Comparison of ENCODE assay signal across 24 cellular contexts in the genomic region with DNA sequence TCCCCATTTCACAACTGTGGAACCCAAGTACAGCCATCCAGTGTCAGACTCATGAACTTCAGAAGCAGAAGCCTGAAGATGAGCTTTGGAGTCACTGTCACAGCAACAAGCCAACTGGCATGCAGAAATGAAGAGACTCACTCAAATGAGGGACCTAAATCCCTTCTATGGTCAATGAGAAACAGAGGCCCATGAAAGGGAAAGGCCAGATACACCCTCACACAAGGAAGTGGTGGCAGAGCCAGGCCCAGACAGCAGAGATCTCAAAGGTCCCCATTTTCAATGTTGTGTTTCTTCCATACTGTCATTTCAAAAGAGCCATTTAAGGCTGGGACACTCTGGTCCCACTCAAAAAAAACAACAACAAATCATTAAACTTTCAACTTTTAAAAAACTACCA.
"Had no signal": no experiment of that assay in that cellular context is flagged by ENCODE, and none has a peak within 500 bp of the region (broad histone marks: within the 10 kb centered on the region; RNA-seq: fewer than 3 reads in every experiment).

No MANE protein-coding gene starts in this region.

- H3K36me3 ChIP-seq: MG63 had no signal

- H3K9me3 Mint-ChIP-seq: activated T-cell treated with anti-CD3 and anti-CD28 coated beads, Interleukin-2, amount 50 U/mL, for 4 hours; central memory CD8-positive, alpha-beta T cell; T-helper 1 cell treated with Interleukin-12 subunit alpha and Interleukin-12 subunit beta and Interleukin-4 antibody, amounts not matched to agents 30 μg/mL and 1 μg/mL, for 36 hours; WTC11 had no signal

- ATAC-seq: activated T-cell treated with anti-CD3 and anti-CD28 coated beads, Interleukin-2, amount 50 U/mL, for 4 hours; WTC11 had no signal

- H3K4me3 ChIP-seq: MG63 had no signal

- H3K4me1 Mint-ChIP-seq: central memory CD8-positive, alpha-beta T cell had no signal

- H3K9me3 ChIP-seq: MG63 had no signal

- H3K27me3 ChIP-seq: MG63 had no signal

- H3K27me3 Mint-ChIP-seq: activated naive CD8-positive, alpha-beta T cell; brain had no signal

- H3K27ac Mint-ChIP-seq: activated naive CD8-positive, alpha-beta T cell; T-helper 1 cell treated with Interleukin-12 subunit alpha and Interleukin-12 subunit beta and Interleukin-4 antibody, amounts not matched to agents 30 μg/mL and 1 μg/mL, for 36 hours; WTC11 had no signal

- FAIRE-seq: astrocyte, RCC 7860 had no signal

- H3K36me3 Mint-ChIP-seq: activated naive CD8-positive, alpha-beta T cell; brain; WTC11 had no signal

- H3K4me3 Mint-ChIP-seq: activated naive CD8-positive, alpha-beta T cell; activated T-cell treated with anti-CD3 and anti-CD28 coated beads, Interleukin-2, amount 50 U/mL, for 4 hours; brain; central memory CD8-positive, alpha-beta T cell; T-helper 1 cell treated with Interleukin-12 subunit alpha and Interleukin-12 subunit beta and Interleukin-4 antibody, amounts not matched to agents 30 μg/mL and 1 μg/mL, for 36 hours; WTC11 had no signal

- DNase-seq: activated CD4-positive, alpha-beta T cell treated with anti-CD3 and anti-CD28 coated beads for 48 hours; activated CD4-positive, alpha-beta T cell treated with anti-CD3 and anti-CD28 coated beads, Interleukin-2, amount 50 U/mL, for 4 hours; activated CD4-positive, CD25-positive, alpha-beta regulatory T cell treated with anti-CD3 and anti-CD28 coated beads, Interleukin-2, amount 50 U/mL, for 72 hours; activated CD8-positive, alpha-beta memory T cell treated with anti-CD3 and anti-CD28 coated beads for 24 hours; activated effector memory CD4-positive, alpha-beta T cell treated with anti-CD3 and anti-CD28 coated beads, Interleukin-2, amount 50 U/mL, for 16 hours; activated naive CD4-positive, alpha-beta T cell treated with Interleukin-2 at 50 U/mL for 16 hours; activated T-cell treated with anti-CD3 and anti-CD28 coated beads, Interleukin-2, amount 50 U/mL, for 4 hours; amygdala; MG63; MV-4-11; NCI-H1092 treated with DMSO at 0.1 percent for 48 hours; NCI-H1417 treated with DMSO at 0.1 percent for 48 hours; NCI-H1694; NCI-H2029 treated with DMSO at 0.1 percent for 48 hours; NCI-H345; NCI-H510A; SHP77 had no signal
